In genomic region chr5:173534664-173535063, GRCh38 we compare ENCODE assay signal across 22 cellular contexts.
"Had no signal": no experiment of that assay in that cellular context is flagged by ENCODE, and none has a peak within 500 bp of the region (broad histone marks: within the 10 kb centered on the region; RNA-seq: fewer than 3 reads in every experiment).

No MANE protein-coding gene starts in this region.

- H3K4me3 Mint-ChIP-seq: activated CD8-positive, alpha-beta memory T cell treated with anti-CD3 and anti-CD28 coated beads, Interleukin-2, amount 10 ng/mL, durations not matched to agents 7 days and 5 days; activated CD8-positive, alpha-beta T cell treated with anti-CD3 and anti-CD28 coated beads for 36 hours; activated naive CD4-positive, alpha-beta T cell treated with anti-CD3 and anti-CD28 coated beads, Interleukin-2, amount 50 U/mL, for 24 hours; activated T-helper 1 cell treated with anti-CD3 and anti-CD28 coated beads, Interleukin-12 subunit alpha, Interleukin-12 subunit beta, Interleukin-2, Interleukin-4 antibody, amounts not matched to agents 30 ng/mL and 10 ng/mL and 1 ng/mL, durations not matched to agents 14 hours and 24 hours and 36 hours; central memory CD8-positive, alpha-beta T cell; natural killer cell treated with Interleukin-12 subunit alpha and Interleukin-12 subunit beta and Interleukin-15 and Interleukin-18, amount 100 ng/mL, for 72 hours; stimulated activated memory B cell treated with anti-CD40 and anti-IgM and Interleukin-4, amounts not matched to agents 10 μg/mL and 1 μg/mL and 100 μg/mL, for 72 hours had no signal

- H3K27me3 ChIP-seq: brain microvascular endothelial cell, colonic mucosa, pancreas, right lobe of liver, transverse colon, uterus had no signal

- H3K4me2 ChIP-seq: smooth muscle cell had no signal

- H3K36me3 ChIP-seq: brain microvascular endothelial cell, colonic mucosa, left lung, pancreas, right lobe of liver, stomach, transverse colon, uterus had no signal

- H3K4me1 ChIP-seq: colonic mucosa, left lung, right lobe of liver, stomach, transverse colon, uterus had no signal

- H3K9me3 ChIP-seq: colonic mucosa, left lung, pancreas, right lobe of liver, stomach, transverse colon, uterus had no signal

- H3K36me3 Mint-ChIP-seq: activated CD8-positive, alpha-beta memory T cell treated with anti-CD3 and anti-CD28 coated beads, Interleukin-2, amount 10 ng/mL, durations not matched to agents 7 days and 5 days; activated naive CD4-positive, alpha-beta T cell treated with anti-CD3 and anti-CD28 coated beads, Interleukin-2, amount 50 U/mL, for 24 hours; natural killer cell treated with Interleukin-12 subunit alpha and Interleukin-12 subunit beta and Interleukin-15 and Interleukin-18, amount 100 ng/mL, for 72 hours; stimulated activated memory B cell treated with anti-CD40 and anti-IgM and Interleukin-4, amounts not matched to agents 10 μg/mL and 1 μg/mL and 100 μg/mL, for 72 hours had no signal

- ATAC-seq: activated CD8-positive, alpha-beta memory T cell treated with anti-CD3 and anti-CD28 coated beads, Interleukin-2, amount 10 ng/mL, durations not matched to agents 7 days and 5 days; activated CD8-positive, alpha-beta T cell treated with anti-CD3 and anti-CD28 coated beads for 36 hours; left lung; natural killer cell treated with Interleukin-12 subunit alpha and Interleukin-12 subunit beta and Interleukin-15 and Interleukin-18, amount 100 ng/mL, for 72 hours; right lobe of liver; stimulated activated memory B cell treated with anti-CD40 and anti-IgM and Interleukin-4, amounts not matched to agents 10 μg/mL and 1 μg/mL and 100 μg/mL, for 72 hours had no signal

- H3K27ac ChIP-seq: brain microvascular endothelial cell, colonic mucosa, left lung, pancreas, right lobe of liver, stomach, transverse colon, uterus had no signal

- H3K4me1 Mint-ChIP-seq: activated naive CD4-positive, alpha-beta T cell treated with anti-CD3 and anti-CD28 coated beads, Interleukin-2, amount 50 U/mL, for 24 hours; central memory CD8-positive, alpha-beta T cell; stimulated activated memory B cell treated with anti-CD40 and anti-IgM and Interleukin-4, amounts not matched to agents 10 μg/mL and 1 μg/mL and 100 μg/mL, for 72 hours had no signal

- H3K9me3 Mint-ChIP-seq: activated CD8-positive, alpha-beta T cell treated with anti-CD3 and anti-CD28 coated beads for 36 hours; activated naive CD4-positive, alpha-beta T cell treated with anti-CD3 and anti-CD28 coated beads, Interleukin-2, amount 50 U/mL, for 24 hours; activated T-helper 1 cell treated with anti-CD3 and anti-CD28 coated beads, Interleukin-12 subunit alpha, Interleukin-12 subunit beta, Interleukin-2, Interleukin-4 antibody, amounts not matched to agents 30 ng/mL and 10 ng/mL and 1 ng/mL, durations not matched to agents 14 hours and 24 hours and 36 hours; central memory CD8-positive, alpha-beta T cell; natural killer cell treated with Interleukin-12 subunit alpha and Interleukin-12 subunit beta and Interleukin-15 and Interleukin-18, amount 100 ng/mL, for 72 hours; stimulated activated memory B cell treated with anti-CD40 and anti-IgM and Interleukin-4, amounts not matched to agents 10 μg/mL and 1 μg/mL and 100 μg/mL, for 72 hours had no signal

- H3K27ac Mint-ChIP-seq: activated CD8-positive, alpha-beta memory T cell treated with anti-CD3 and anti-CD28 coated beads, Interleukin-2, amount 10 ng/mL, durations not matched to agents 7 days and 5 days; activated CD8-positive, alpha-beta T cell treated with anti-CD3 and anti-CD28 coated beads for 36 hours; activated naive CD4-positive, alpha-beta T cell treated with anti-CD3 and anti-CD28 coated beads, Interleukin-2, amount 50 U/mL, for 24 hours; activated T-helper 1 cell treated with anti-CD3 and anti-CD28 coated beads, Interleukin-12 subunit alpha, Interleukin-12 subunit beta, Interleukin-2, Interleukin-4 antibody, amounts not matched to agents 30 ng/mL and 10 ng/mL and 1 ng/mL, durations not matched to agents 14 hours and 24 hours and 36 hours; natural killer cell treated with Interleukin-12 subunit alpha and Interleukin-12 subunit beta and Interleukin-15 and Interleukin-18, amount 100 ng/mL, for 72 hours; stimulated activated memory B cell treated with anti-CD40 and anti-IgM and Interleukin-4, amounts not matched to agents 10 μg/mL and 1 μg/mL and 100 μg/mL, for 72 hours had no signal

- DNase-seq: activated CD4-positive, alpha-beta T cell treated with anti-CD3 and anti-CD28 coated beads for 48 hours; activated CD8-positive, alpha-beta memory T cell treated with anti-CD3 and anti-CD28 coated beads, Interleukin-2, amount 10 ng/mL, durations not matched to agents 7 days and 5 days; activated CD8-positive, alpha-beta T cell treated with anti-CD3 and anti-CD28 coated beads for 36 hours; activated gamma-delta T cell treated with Interleukin-2 at 50 U/mL for 16 hours; activated T-cell treated with anti-CD3 and anti-CD28 coated beads for 4 hours; aorta; brain microvascular endothelial cell; colonic mucosa; left lung; mammary epithelial cell; pancreas; right lobe of liver; stimulated activated CD4-positive, alpha-beta T cell treated with anti-CD3 and anti-CD28 coated beads, Interleukin-15, amount 100 ng/mL, for 24 hours; stomach; transverse colon; uterus had no signal

- H3K4me3 ChIP-seq: colonic mucosa, left lung, pancreas, right lobe of liver, smooth muscle cell, stomach, transverse colon, uterus had no signal
